8 cellular contexts compared by ENCODE assay signal in the genomic region with DNA sequence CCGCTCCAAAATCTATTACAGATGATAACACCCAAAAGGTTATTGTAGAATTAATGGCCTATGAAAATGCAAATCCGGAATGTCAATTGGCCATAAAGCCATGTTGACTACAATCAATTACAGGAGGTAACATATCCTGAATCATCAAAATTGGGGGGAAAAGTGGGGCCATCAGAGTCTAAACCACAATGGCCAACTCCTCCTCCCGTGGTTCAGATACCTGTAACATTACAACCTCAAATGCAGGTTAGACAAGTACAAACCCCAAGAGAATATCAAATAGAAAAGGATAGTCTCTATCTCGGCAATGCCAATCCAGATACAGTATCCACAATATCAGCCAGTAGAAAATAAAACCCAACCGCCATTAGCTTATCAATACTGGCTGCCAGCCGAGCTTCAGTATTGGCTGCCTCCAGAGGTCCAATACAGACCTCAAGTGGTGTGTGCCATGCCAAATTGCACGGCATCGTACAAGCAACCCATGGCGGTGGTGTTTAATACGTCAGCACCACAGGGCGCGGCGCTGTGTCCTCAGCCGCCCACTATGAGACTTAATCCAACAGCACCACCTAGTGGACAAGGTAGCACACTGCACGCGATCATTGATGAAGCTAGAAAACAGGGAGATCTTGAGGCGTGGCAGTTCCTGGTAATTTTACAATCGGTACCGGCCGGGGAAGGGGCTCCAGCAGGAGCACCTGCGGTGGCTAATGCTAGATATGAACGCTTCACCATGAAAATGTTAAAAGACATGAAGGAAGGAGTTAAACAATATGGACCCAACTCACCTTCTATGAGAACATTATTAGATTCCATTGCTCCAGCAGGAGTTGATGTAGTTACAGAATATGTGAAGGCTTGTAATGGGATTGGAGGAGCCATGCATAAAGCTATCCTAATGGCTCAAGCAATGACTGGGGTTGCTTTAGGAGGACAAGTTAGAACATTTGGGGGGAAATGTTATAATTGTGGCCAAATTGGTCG. TPM values are rescaled to one million over a fixed set of nuclear protein-coding genes. Genes with fewer than 3 reads are reported as not detected.
A peak's percentile ranks its signal among the peaks of the same experiment; 100 is the strongest.
DNase-seq lines count a peak whose midpoint lies in the region; ATAC-seq and TF ChIP-seq lines count a peak whose summit lies in the region.

No MANE protein-coding gene starts in this region.

- peaks cover 18% of the 10 kb centered on the region for H3K4me1 Mint-ChIP-seq in HFFc6 (ENCODE audit: low read depth)

- no peak overlapping the region for H3K27ac ChIP-seq in WERI-Rb-1

- no peak for ATAC-seq in GM21447 (IDR thresholded peaks at IDR 0.05; ENCODE audit: unreplicated experiment)

- no peaks in the 10 kb centered on the region for H3K27me3 ChIP-seq in WERI-Rb-1 (ENCODE audit: insufficient read depth, low read depth, severe bottlenecking)

- peaks cover 3% of the 10 kb centered on the region; the same call in 1 of the 2 replicates for H3K27me3 Mint-ChIP-seq in HFFc6 (ENCODE audit: insufficient read depth)

- H3K27ac Mint-ChIP-seq in HFFc6 = peak overlapping the region; percentile 41

- H3K36me3 ChIP-seq in WERI-Rb-1 = peaks cover 16% of the 10 kb centered on the region

- TF ChIP-seq CTCF in HFFc6 (IDR thresholded peaks at IDR 0.05) (peak; percentile 99), WERI-Rb-1 (IDR thresholded peaks at IDR 0.05; ENCODE audit: low read depth, low read length) (peak; percentile 87)

- peak; percentile 53 for DNase-seq in CMK (ENCODE audit: low read depth)
- DNase-seq in HFFc6 = peak; percentile 75
- DNase-seq in NCI-H2227 (lab: John Stamatoyannopoulos, UW; ENCODE audit: unreplicated experiment) = peak; percentile 92
- DNase-seq in WERI-Rb-1 = peak; percentile 85
- peak; percentile 57 for DNase-seq in brain pericyte (ENCODE audit: low read depth, low spot score)
- peak; percentile 97 for DNase-seq in inferior parietal cortex (ENCODE audit: extremely low spot score)
- peak; percentile 73 to 87 for DNase-seq in stimulated activated CD4-positive, alpha-beta T cell treated with anti-CD3 and anti-CD28 coated beads, Interleukin-12 subunit alpha, Interleukin-12 subunit beta, amount 100 ng/mL, for 24 hours (ENCODE audit: low read depth in 2 of 2)

- H3K9me3 Mint-ChIP-seq in HFFc6 = no peaks in the 10 kb centered on the region

- H3K36me3 Mint-ChIP-seq in HFFc6 (ENCODE audit: low read depth) = no peaks in the 10 kb centered on the region; the same call in 1 of the 2 replicates

- no peak overlapping the region for H3K4me3 ChIP-seq in WERI-Rb-1 (ENCODE audit: low read depth, low read length)

- no peaks in the 10 kb centered on the region for H3K9me3 ChIP-seq in WERI-Rb-1 (ENCODE audit: severe bottlenecking)

- peak overlapping the region; percentile 25 for H3K4me3 Mint-ChIP-seq in HFFc6

RNA-seq across cellular contexts. Expression of a gene that starts 15.2 kb away (rescaled TPM):
- 10 to 100 TPM; 30.3 to 34.9 (median 33.7) TPM for total RNA-seq in HFFc6 (2021; fragmentation: NEBNext Ultra II Directional; extraction: Animal tissue kit (Norgen Biotek cat#: 25700))

RNA-seq across cellular contexts. Expression of a gene that starts 37.1 kb away (rescaled TPM):
- total RNA-seq in HFFc6 (2021; fragmentation: NEBNext Ultra II Directional; extraction: Animal tissue kit (Norgen Biotek cat#: 25700)) = not detected

RNA-seq across cellular contexts. Expression of a gene that starts 42.2 kb away (rescaled TPM):
- 10 to 100 TPM in 5 of 6 experiments, 1 to 10 TPM in 1; 5.7 to 16.5 (median 13.7) TPM for total RNA-seq in HFFc6 (2021; fragmentation: NEBNext Ultra II Directional; extraction: Animal tissue kit (Norgen Biotek cat#: 25700))

RNA-seq across cellular contexts. Expression of a gene that starts 43.9 kb away (rescaled TPM):
- total RNA-seq in HFFc6 (2021; fragmentation: NEBNext Ultra II Directional; extraction: Animal tissue kit (Norgen Biotek cat#: 25700)) = 10 to 100 TPM; 24.5 to 29.3 (median 26.1) TPM

RNA-seq across cellular contexts. Expression of a gene that starts 53.3 kb away (rescaled TPM):
- total RNA-seq in HFFc6 (2021; fragmentation: NEBNext Ultra II Directional; extraction: Animal tissue kit (Norgen Biotek cat#: 25700)) = 10 to 100 TPM; 21.1 to 40.8 (median 36.7) TPM
